ENCODE assay signal across 15 cellular contexts in the genomic region with DNA sequence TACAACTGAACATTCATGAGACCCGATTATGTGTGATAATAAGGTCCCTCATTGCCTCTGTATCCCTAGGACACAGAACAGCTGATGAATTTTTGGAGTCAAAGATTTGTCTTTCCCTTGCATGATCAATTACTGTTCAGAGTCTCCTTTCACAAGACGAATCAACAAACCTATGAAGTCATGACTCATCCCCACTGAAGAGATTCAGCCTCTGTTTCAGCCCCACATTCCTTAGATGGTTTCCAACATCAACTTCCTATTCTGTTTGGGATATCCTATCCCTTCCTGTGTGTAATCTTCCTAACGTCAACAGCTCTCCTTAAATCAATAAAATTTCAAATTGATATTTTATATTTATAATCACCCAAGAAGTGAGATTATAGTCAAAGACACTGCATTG.
DNase-seq lines count a peak whose midpoint lies in the region; ATAC-seq and TF ChIP-seq lines count a peak whose summit lies in the region.
"Had no signal": no experiment of that assay in that cellular context is flagged by ENCODE, and none has a peak within 500 bp of the region (broad histone marks: within the 10 kb centered on the region; RNA-seq: fewer than 3 reads in every experiment).

No MANE protein-coding gene starts in this region.

- no peaks in the 10 kb centered on the region for H3K9me3 ChIP-seq in ascending aorta
- H3K9me3 ChIP-seq: right atrium auricular region, SJCRH30 had no signal

- ATAC-seq in left ventricle myocardium superior = no peak

- no peaks in the 10 kb centered on the region for H3K36me3 ChIP-seq in ascending aorta
- H3K36me3 ChIP-seq: right atrium auricular region, SJCRH30 had no signal

- TF ChIP-seq CTCF in RWPE1 (conservative IDR thresholded peaks at IDR 0.05; ENCODE audit: low read depth) = no peak
- no peak for TF ChIP-seq CTCF in fibroblast of the aortic adventitia (IDR thresholded peaks at IDR 0.05; ENCODE audit: insufficient read depth, low read length)
- TF ChIP-seq CTCF in ascending aorta (IDR thresholded peaks at IDR 0.05) = no peak

- no peaks in the 10 kb centered on the region for H3K27me3 ChIP-seq in ascending aorta
- H3K27me3 ChIP-seq: right atrium auricular region, SJCRH30 had no signal

- DNase-seq in GM03348 (ENCODE audit: low spot score) = peak; percentile 46
- DNase-seq in RWPE1 (ENCODE audit: low spot score) = peak; percentile 60
- peak; percentile 6 for DNase-seq in fibroblast of the aortic adventitia (ENCODE audit: low read depth)
- peak; percentile 4 for DNase-seq in pulmonary artery endothelial cell (ENCODE audit: low read depth, low spot score)
- no peak for DNase-seq in activated CD8-positive, alpha-beta memory T cell treated with anti-CD3 and anti-CD28 coated beads, Interleukin-2, amount 50 U/mL, for 48 hours
- DNase-seq in ascending aorta (ENCODE audit: low spot score in 2 of 2) = no peak
- no peak for DNase-seq in activated CD4-positive, alpha-beta T cell treated with anti-CD3 and anti-CD28 coated beads, Interleukin-2, amount 50 U/mL, for 4 hours
- DNase-seq in left ventricle myocardium superior = no peak
- DNase-seq: activated CD8-positive, alpha-beta memory T cell treated with anti-CD3 and anti-CD28 coated beads, Interleukin-2, amount 50 U/mL, for 4 hours; amygdala; COR-L47; NCI-H1105 treated with DMSO at 0.1 percent for 48 hours; NCI-H526; SJCRH30 had no signal

- no peak overlapping the region for H3K4me3 ChIP-seq in fibroblast of the aortic adventitia (ENCODE audit: low read depth, low read length)
- no peak overlapping the region for H3K4me3 ChIP-seq in ascending aorta
- H3K4me3 ChIP-seq: right atrium auricular region, SJCRH30 had no signal

- intact Hi-C loops in ascending aorta (cut with DNase I) = no loop called here
- intact Hi-C loops in left ventricle myocardium superior (cut with micrococcal nuclease) = no loop called here

- no peaks in the 10 kb centered on the region for H3K4me1 ChIP-seq in ascending aorta
- H3K4me1 ChIP-seq: right atrium auricular region, SJCRH30 had no signal

- POLR2A ChIA-PET in RWPE1 (lab: Yijun Ruan, JAX; ENCODE audit: low non-redundant PET) = no interaction called here

- CTCF ChIA-PET in RWPE1 (lab: Yijun Ruan, JAX) = no interaction called here

- no peak overlapping the region for H3K27ac ChIP-seq in RWPE1
- no peak overlapping the region for H3K27ac ChIP-seq in ascending aorta
- H3K27ac ChIP-seq: right atrium auricular region, SJCRH30 had no signal

Comparison
In these comparisons a context has a peak if more than half of its experiments do, and no peak if none do; other contexts are left out.
1. DNase-seq: peak in GM03348 (single experiment), RWPE1 (single experiment), fibroblast of the aortic adventitia (single experiment) and pulmonary artery endothelial cell (single experiment); none in activated CD8-positive, alpha-beta memory T cell treated with anti-CD3 and anti-CD28 coated beads, Interleukin-2, amount 50 U/mL, for 48 hours (single experiment), ascending aorta (0 of 2), activated CD4-positive, alpha-beta T cell treated with anti-CD3 and anti-CD28 coated beads, Interleukin-2, amount 50 U/mL, for 4 hours (0 of 2) and left ventricle myocardium superior (single experiment).